In genomic region chr10:686155-686931, GRCh38 we compare ENCODE assay signal across 24 cellular contexts.
"Had no signal": no experiment of that assay in that cellular context is flagged by ENCODE, and none has a peak within 500 bp of the region (broad histone marks: within the 10 kb centered on the region; RNA-seq: fewer than 3 reads in every experiment).

No MANE protein-coding gene starts in this region.

- H3K4me3 ChIP-seq: heart right ventricle, prostate gland, tibial nerve, uterus had no signal

- DNase-seq: activated CD4-positive, alpha-beta T cell treated with anti-CD3 and anti-CD28 coated beads for 48 hours; activated CD8-positive, alpha-beta T cell treated with anti-CD3 and anti-CD28 coated beads for 36 hours; activated naive CD4-positive, alpha-beta T cell treated with anti-CD3 and anti-CD28 coated beads for 36 hours; activated T-cell treated with anti-CD3 and anti-CD28 coated beads, Interleukin-2, amount 50 U/mL, for 1 hour; cerebellar nuclear complex; effector CD8-positive, alpha-beta T cell; heart right ventricle; immature natural killer cell; left ventricle myocardium superior; naive B cell; occipital lobe; right cardiac atrium; SK-N-SH; small intestine; stimulated activated CD4-positive, alpha-beta T cell treated with anti-CD3 and anti-CD28 coated beads, Interleukin-15, amount 100 ng/mL, for 24 hours; stimulated activated CD4-positive, alpha-beta T cell treated with anti-CD3 and anti-CD28 coated beads, Interleukin-2, amount 100 ng/mL, for 48 hours; uterus had no signal

- H3K4me3 Mint-ChIP-seq: activated CD8-positive, alpha-beta T cell treated with anti-CD3 and anti-CD28 coated beads for 36 hours; activated naive CD4-positive, alpha-beta T cell treated with anti-CD3 and anti-CD28 coated beads for 36 hours; dendritic cell treated with granulocyte-macrophage colony-stimulating factor and Interleukin-4, amounts not matched to agents 40 ng/mL and 50 ng/mL, for 4 days; T-helper 2 cell treated with Interferon-gamma antibody and Interleukin-4, amounts not matched to agents 5 μg/mL and 100 μg/mL, for 36 hours; WTC11 had no signal

- H3K36me3 ChIP-seq: heart right ventricle, prostate gland, tibial nerve, uterus had no signal

- H3K27ac ChIP-seq: heart right ventricle, prostate gland, uterus had no signal

- H3K36me3 Mint-ChIP-seq: immature natural killer cell, WTC11 had no signal

- H3K4me1 ChIP-seq: prostate gland had no signal

- H3K27me3 ChIP-seq: tibial nerve, uterus had no signal

- H3K27ac Mint-ChIP-seq: activated CD8-positive, alpha-beta T cell treated with anti-CD3 and anti-CD28 coated beads for 36 hours; activated naive CD4-positive, alpha-beta T cell treated with anti-CD3 and anti-CD28 coated beads for 36 hours; activated T-helper 2 cell treated with anti-CD3 and anti-CD28 coated beads, Interferon-gamma antibody, Interleukin-2, Interleukin-4, amounts not matched to agents 10 μg/mL and 5 μg/mL and 100 μg/mL, durations not matched to agents 14 hours and 24 hours and 36 hours; dendritic cell treated with granulocyte-macrophage colony-stimulating factor and Interleukin-4, amounts not matched to agents 40 ng/mL and 50 ng/mL, for 4 days; immature natural killer cell; naive B cell; T-helper 2 cell treated with Interferon-gamma antibody and Interleukin-4, amounts not matched to agents 5 μg/mL and 100 μg/mL, for 36 hours; WTC11 had no signal

- H3K9ac ChIP-seq: SK-N-SH had no signal

- H3K9me3 ChIP-seq: prostate gland, SK-N-SH, tibial nerve, uterus had no signal

- H3K9me3 Mint-ChIP-seq: activated CD8-positive, alpha-beta T cell treated with anti-CD3 and anti-CD28 coated beads for 36 hours; activated T-helper 2 cell treated with anti-CD3 and anti-CD28 coated beads, Interferon-gamma antibody, Interleukin-2, Interleukin-4, amounts not matched to agents 10 μg/mL and 5 μg/mL and 100 μg/mL, durations not matched to agents 14 hours and 24 hours and 36 hours; dendritic cell treated with granulocyte-macrophage colony-stimulating factor and Interleukin-4, amounts not matched to agents 40 ng/mL and 50 ng/mL, for 4 days; T-helper 2 cell treated with Interferon-gamma antibody and Interleukin-4, amounts not matched to agents 5 μg/mL and 100 μg/mL, for 36 hours; WTC11 had no signal

- ATAC-seq: activated CD8-positive, alpha-beta T cell treated with anti-CD3 and anti-CD28 coated beads for 36 hours; esophagus mucosa; heart right ventricle; left ventricle myocardium superior; right cardiac atrium; WTC11 had no signal
